In genomic region chrX:71365876-71366673, GRCh38 we compare ENCODE assay signal across 8 cellular contexts. TPM values are rescaled to one million over a fixed set of nuclear protein-coding genes. Genes with fewer than 3 reads are reported as not detected.
A peak's percentile ranks its signal among the peaks of the same experiment; 100 is the strongest.
DNase-seq lines count a peak whose midpoint lies in the region; ATAC-seq, FAIRE-seq and TF ChIP-seq lines count a peak whose summit lies in the region.

TAF1 (plus strand) TSS chrX:71366357; CDS start chrX:71366375, 18 bp downstream.

- peak; percentile 94 for FAIRE-seq in GM12892 (lab: Jason Lieb, UNC)

- H3K27ac ChIP-seq in adrenal gland (peak within 1 kb of the TSS; percentile 79 to 91 (median 83)), trophoblast cell (ENCODE audit: low read depth, low read length) (peak within 1 kb of the TSS; percentile 87), transverse colon (peak within 1 kb of the TSS; percentile 89 to 96 (median 94))

- H3K18ac ChIP-seq in trophoblast cell (ENCODE audit: low read length) = peak within 1 kb of the TSS; percentile 60

- H4K12ac ChIP-seq in trophoblast cell (ENCODE audit: low read depth, low read length) = peak within 1 kb of the TSS; percentile 73

- WGBS in adrenal gland, 4 donors = 0 to 41% (median 14%) methylated on average over 6 to 51 of the region's 51 CpGs
- no CpG with 5 or more reads among the region's 51 CpGs for WGBS in trophoblast cell (ENCODE audit: extremely low coverage, insufficient coverage, insufficient read length)
- WGBS in transverse colon (ENCODE audit: low coverage in 1 of 2), 2 donors = 53% methylated on average over 51 of the region's 51 CpGs; no CpG with 5 or more reads in 1 of the 2 donors

- peak; percentile 74; the same call in 1 of the 2 replicates for TF ChIP-seq POLR2A in GM12892 (IDR thresholded peaks at IDR 0.05; ENCODE audit: low read depth, low read length)
- TF ChIP-seq POLR2A in adrenal gland (IDR thresholded peaks at IDR 0.05) = peak; percentile 77 to 83
- TF ChIP-seq POLR2A in transverse colon (IDR thresholded peaks at IDR 0.05) = peak; percentile 90

- H3K4me1 ChIP-seq in adrenal gland (replicated peaks in 1 of 2) (peaks cover 0 to 7% of the 10 kb centered on the region in 2 donors), trophoblast cell (ENCODE audit: control insufficient read depth in 1 of 2, insufficient read depth in 2 of 2, low read length in 2 of 2) (peaks cover 0 to 3% of the 10 kb centered on the region in 2 experiments), transverse colon (peaks cover 7 to 16% (median 9%) of the 10 kb centered on the region in 4 donors)

- no peak for TF ChIP-seq EP300 in transverse colon (IDR thresholded peaks at IDR 0.05; ENCODE audit: low read depth)

- peak within 1 kb of the TSS; percentile 75 for H2AFZ ChIP-seq in trophoblast cell (ENCODE audit: insufficient read depth, low read length, poor library complexity)

- no peaks in the 10 kb centered on the region for H3K27me3 ChIP-seq in adrenal gland
- no peaks in the 10 kb centered on the region for H3K27me3 ChIP-seq in trophoblast cell (ENCODE audit: insufficient read depth, low read length)
- no peaks in the 10 kb centered on the region for H3K27me3 ChIP-seq in transverse colon

- no peak within 1 kb of the TSS for H3K23ac ChIP-seq in trophoblast cell (ENCODE audit: low read length)

- H3K9ac ChIP-seq in trophoblast cell (ENCODE audit: low read length) = peak within 1 kb of the TSS; percentile 95

- H4K8ac ChIP-seq in trophoblast cell (ENCODE audit: low read depth, low read length) = peak within 1 kb of the TSS; percentile 90

- H3K4me3 ChIP-seq in adrenal gland (peak within 1 kb of the TSS; percentile 25 to 62 (median 47)), trophoblast cell (ENCODE audit: low read depth, low read length) (peak within 1 kb of the TSS; percentile 98), transverse colon (peak within 1 kb of the TSS; percentile 51 to 76 (median 66))

- H4K91ac ChIP-seq in trophoblast cell (ENCODE audit: low read depth, low read length) = peak within 1 kb of the TSS; percentile 91

- H3K14ac ChIP-seq in trophoblast cell (ENCODE audit: low read length) = peak within 1 kb of the TSS; percentile 94

- peak; percentile 89 for ATAC-seq in HG02852 (IDR thresholded peaks at IDR 0.05; ENCODE audit: unreplicated experiment)

- H2BK12ac ChIP-seq in trophoblast cell (ENCODE audit: low read length) = no peak within 1 kb of the TSS

- H2AK5ac ChIP-seq in trophoblast cell (ENCODE audit: low read length) = peak within 1 kb of the TSS; percentile 24

- peak within 1 kb of the TSS; percentile 89 for H3K4me2 ChIP-seq in trophoblast cell (ENCODE audit: low read length)

- TF ChIP-seq CTCF in adrenal gland (IDR thresholded peaks at IDR 0.05) (no peak), transverse colon (IDR thresholded peaks at IDR 0.05) (no peak)

- peak within 1 kb of the TSS; percentile 37 for H2BK5ac ChIP-seq in trophoblast cell (ENCODE audit: low read depth, low read length, poor library complexity)

- H3K9me3 ChIP-seq in adrenal gland (replicated peaks in 1 of 3) (no peaks in the 10 kb centered on the region), trophoblast cell (ENCODE audit: insufficient read depth, low read depth, low read length) (no peaks in the 10 kb centered on the region), transverse colon (no peaks in the 10 kb centered on the region)

- H3K4ac ChIP-seq in trophoblast cell (ENCODE audit: low read depth, low read length) = peak within 1 kb of the TSS; percentile 43

- peaks cover 9% of the 10 kb centered on the region for H3K79me2 ChIP-seq in trophoblast cell (ENCODE audit: control insufficient read depth, insufficient read depth, low read length, poor library complexity)

- peaks cover 10% of the 10 kb centered on the region for H3K79me1 ChIP-seq in trophoblast cell (ENCODE audit: low read length)

- peak; percentile 66 for DNase-seq in GM12892 (ENCODE audit: insufficient read length)
- DNase-seq in NCI-H146 (lab: John Stamatoyannopoulos, UW) = peak; percentile 97
- DNase-seq in T-helper 1 cell = peak; percentile 77 to 97 (median 86)
- DNase-seq in adrenal gland = peak; percentile 90 to 98 (median 96)
- DNase-seq in cardiac septum (ENCODE audit: low spot score) = peak; percentile 96
- peak; percentile 94 for DNase-seq in trophoblast cell
- peak; percentile 95 for DNase-seq in transverse colon

- in situ Hi-C loops in transverse colon (cut with MboI; ENCODE audit: low pct_ligation_motif_present in 1 of 4, low pct_unique_long_range_greater_than_20kb in 1 of 4, low sequenced_read_pairs in 3 of 4) = no loop called here

- intact Hi-C loops in adrenal gland (cut with DNase I) = no loop called here
- intact Hi-C loops in cardiac septum (cut with DNase I) = loop anchor here (5.0 to 10.0 kb wide), 4 partner anchors 84 to 269 kb away; partner anchors contain the start of genes FOXO4, NONO and ZMYM3
- intact Hi-C loops in transverse colon (cut with DNase I; ENCODE audit: low total_unique reads) = no loop called here

- H3K36me3 ChIP-seq in adrenal gland (replicated peaks in 1 of 2) = peaks cover 0 to 11% of the 10 kb centered on the region in 2 donors
- peaks cover 7 to 9% of the 10 kb centered on the region in 2 experiments for H3K36me3 ChIP-seq in trophoblast cell (ENCODE audit: control insufficient read depth in 1 of 2, insufficient read depth in 2 of 2, low read length in 2 of 2)
- no peaks in the 10 kb centered on the region for H3K36me3 ChIP-seq in transverse colon

- H2BK120ac ChIP-seq in trophoblast cell (ENCODE audit: insufficient read depth, low read length, poor library complexity) = peak within 1 kb of the TSS; percentile 64

RNA-seq across cellular contexts. Expression of gene TAF1, which starts in this region (rescaled TPM):
- polyA plus RNA-seq in GM12892 (2012; ENCODE audit: missing spikeins) = 17.7 TPM
- 10 to 100 TPM; 20.9 to 48.9 (median 29.0) TPM for total RNA-seq in adrenal gland
- 10 to 100 TPM in 2 of 3 donors, 1 to 10 TPM in 1; 7.5 to 27.8 (median 18.6) TPM for polyA plus RNA-seq in adrenal gland
- total RNA-seq in cardiac septum = 25.7 TPM
- 11.5 TPM in 2 replicates for polyA plus RNA-seq in trophoblast cell (2013)
- total RNA-seq in transverse colon = 10 to 100 TPM; 35.2 to 65.4 (median 39.3) TPM

Comparison
In these comparisons a context has a peak if more than half of its experiments do, and no peak if none do; other contexts are left out.
1. Peak in every context shown above with its lines: DNase-seq, ATAC-seq, H3K4me3 ChIP-seq and H3K27ac ChIP-seq.
2. H3K4me3 ChIP-seq: peak in every context shown above with its lines; median percentile 98 in trophoblast cell; 66 in transverse colon; 47 in adrenal gland.